Comparison of ENCODE assay signal across 22 cellular contexts in genomic region chrX:10447577-10448214, GRCh38.
A peak's percentile ranks its signal among the peaks of the same experiment; 100 is the strongest.
DNase-seq lines count a peak whose midpoint lies in the region; ATAC-seq, FAIRE-seq and TF ChIP-seq lines count a peak whose summit lies in the region.
"Had no signal": no experiment of that assay in that cellular context is flagged by ENCODE, and none has a peak within 500 bp of the region (broad histone marks: within the 10 kb centered on the region; RNA-seq: fewer than 3 reads in every experiment).

No MANE protein-coding gene starts in this region.

- H3K9me3 ChIP-seq in astrocyte (ENCODE audit: insufficient read depth, low read depth, low read length): no peaks in the 10 kb centered on the region
- H3K9me3 ChIP-seq: neutrophil, uterus had no signal

- no peak for ATAC-seq in GM21381 (IDR thresholded peaks at IDR 0.05; ENCODE audit: unreplicated experiment)
- no peak for ATAC-seq in HG02678 (IDR thresholded peaks at IDR 0.05; ENCODE audit: unreplicated experiment)
- ATAC-seq: GM23338; stimulated activated naive CD8-positive, alpha-beta T cell treated with anti-CD3 and anti-CD28 coated beads, Interleukin-15, Interleukin-2, amounts not matched to agents 100 U/mL and 50 U/mL, for 24 hours had no signal

- intact Hi-C loops in activated naive CD4-positive, alpha-beta T cell treated with anti-CD3 and anti-CD28 coated beads for 36 hours (cut with micrococcal nuclease): no loop called here

- H3K4me1 ChIP-seq in ACC112 (ENCODE audit: control insufficient read depth, insufficient read depth, low read length, unreplicated experiment): peaks cover 42% of the 10 kb centered on the region
- peaks cover 16% of the 10 kb centered on the region for H3K4me1 ChIP-seq in astrocyte (ENCODE audit: insufficient read depth, low read length)
- H3K4me1 ChIP-seq: uterus had no signal

- no peaks in the 10 kb centered on the region for H3K27me3 ChIP-seq in ACC112 (ENCODE audit: insufficient read depth, low read length)
- H3K27me3 ChIP-seq in astrocyte (ENCODE audit: insufficient read depth, low read length): no peaks in the 10 kb centered on the region
- H3K27me3 ChIP-seq: neutrophil, uterus had no signal

- H3K27ac Mint-ChIP-seq in astrocyte (ENCODE audit: unreplicated experiment): no peak overlapping the region
- no peak overlapping the region for H3K27ac Mint-ChIP-seq in activated naive CD4-positive, alpha-beta T cell treated with anti-CD3 and anti-CD28 coated beads for 36 hours
- H3K27ac Mint-ChIP-seq: activated B cell treated with CpG ODN at 0.5 μM for 24 hours, GM23338 had no signal

- H3K27ac ChIP-seq in ACC112 (ENCODE audit: low read depth, low read length): peak overlapping the region; percentile 85
- no peak overlapping the region for H3K27ac ChIP-seq in astrocyte (ENCODE audit: low read depth, low read length)
- H3K27ac ChIP-seq: KMS-11, neutrophil, uterus had no signal

- H3K4me2 ChIP-seq in astrocyte (ENCODE audit: low read length): no peak overlapping the region
- H3K4me2 ChIP-seq: GM23338, KMS-11 had no signal

- no peaks in the 10 kb centered on the region for H4K20me1 ChIP-seq in astrocyte (ENCODE audit: insufficient read depth, low read length)

- H3K27me3 Mint-ChIP-seq in astrocyte (ENCODE audit: low read depth, unreplicated experiment): no peaks in the 10 kb centered on the region
- no peaks in the 10 kb centered on the region for H3K27me3 Mint-ChIP-seq in activated naive CD4-positive, alpha-beta T cell treated with anti-CD3 and anti-CD28 coated beads for 36 hours (ENCODE audit: low read depth)
- H3K27me3 Mint-ChIP-seq: activated B cell treated with CpG ODN at 0.5 μM for 24 hours; central memory CD8-positive, alpha-beta T cell had no signal

- no peaks in the 10 kb centered on the region for H3K9me3 Mint-ChIP-seq in astrocyte (ENCODE audit: unreplicated experiment)
- no peaks in the 10 kb centered on the region for H3K9me3 Mint-ChIP-seq in activated naive CD4-positive, alpha-beta T cell treated with anti-CD3 and anti-CD28 coated beads for 36 hours
- H3K9me3 Mint-ChIP-seq: activated B cell treated with CpG ODN at 0.5 μM for 24 hours; central memory CD8-positive, alpha-beta T cell; GM23338 had no signal

- H2AFZ ChIP-seq in ACC112 (ENCODE audit: low read length, unreplicated experiment) (no peak overlapping the region), astrocyte (ENCODE audit: low read depth, low read length) (no peak overlapping the region)
- H2AFZ ChIP-seq: GM23338 had no signal

- H3K9ac ChIP-seq in astrocyte (ENCODE audit: low read length): no peak overlapping the region
- H3K9ac ChIP-seq: KMS-11 had no signal

- CTCF ChIA-PET in activated naive CD4-positive, alpha-beta T cell treated with anti-CD3 and anti-CD28 coated beads for 36 hours (lab: Charles Lee): no interaction called here

- no peak overlapping the region for H3K4me3 ChIP-seq in ACC112 (ENCODE audit: low read depth, low read length)
- no peak overlapping the region for H3K4me3 ChIP-seq in astrocyte (ENCODE audit: insufficient read depth, low read depth, low read length)
- H3K4me3 ChIP-seq: GM23338, uterus had no signal

- FAIRE-seq in astrocyte (lab: Jason Lieb, UNC) (peak; percentile 55), frontal cortex (lab: Jason Lieb, UNC) (no peak)
- FAIRE-seq: small intestine had no signal

- peaks cover 5% of the 10 kb centered on the region for H3K4me1 Mint-ChIP-seq in astrocyte (ENCODE audit: low read depth, unreplicated experiment)
- H3K4me1 Mint-ChIP-seq in activated naive CD4-positive, alpha-beta T cell treated with anti-CD3 and anti-CD28 coated beads for 36 hours (ENCODE audit: low read depth): no peaks in the 10 kb centered on the region
- H3K4me1 Mint-ChIP-seq: activated B cell treated with CpG ODN at 0.5 μM for 24 hours; central memory CD8-positive, alpha-beta T cell; GM23338 had no signal

- DNase-seq in HT-29 (ENCODE audit: low spot score): peak; percentile 3
- peak; percentile 61 for DNase-seq in astrocyte (ENCODE audit: low read depth)
- peak; percentile 5 for DNase-seq in fibroblast of the conjunctiva (ENCODE audit: low read depth)
- no peak for DNase-seq in frontal cortex (ENCODE audit: low spot score in 2 of 2)
- DNase-seq in activated naive CD4-positive, alpha-beta T cell treated with anti-CD3 and anti-CD28 coated beads for 36 hours: no peak
- DNase-seq: activated B cell treated with CpG ODN at 0.5 μM for 24 hours; activated naive CD4-positive, alpha-beta T cell treated with Interleukin-2 at 50 U/mL for 16 hours; COR-L47; erythroblast; mesendoderm; NCI-H510A treated with DMSO at 0.1 percent for 48 hours; small intestine; stimulated activated naive CD8-positive, alpha-beta T cell treated with anti-CD3 and anti-CD28 coated beads, Interleukin-15, Interleukin-2, amounts not matched to agents 100 U/mL and 50 U/mL, for 24 hours; T-helper 1 cell; uterus had no signal

- H3K79me2 ChIP-seq in ACC112 (ENCODE audit: control insufficient read depth, insufficient read depth, low read length, unreplicated experiment) (no peaks in the 10 kb centered on the region), astrocyte (ENCODE audit: insufficient read depth, low read length) (no peaks in the 10 kb centered on the region)

- H3K36me3 Mint-ChIP-seq in astrocyte (ENCODE audit: low read depth, unreplicated experiment): no peaks in the 10 kb centered on the region
- H3K36me3 Mint-ChIP-seq in activated naive CD4-positive, alpha-beta T cell treated with anti-CD3 and anti-CD28 coated beads for 36 hours (ENCODE audit: low read depth): no peaks in the 10 kb centered on the region

- H3K36me3 ChIP-seq in ACC112 (ENCODE audit: insufficient read depth, low read length) (peaks cover 20% of the 10 kb centered on the region), astrocyte (ENCODE audit: insufficient read depth, low read length) (no peaks in the 10 kb centered on the region)
- H3K36me3 ChIP-seq: neutrophil, uterus had no signal

- no peak for TF ChIP-seq CTCF in astrocyte (IDR thresholded peaks at IDR 0.05; ENCODE audit: insufficient read depth, low read depth, low read length)

- no peak overlapping the region for H3K4me3 Mint-ChIP-seq in astrocyte (ENCODE audit: unreplicated experiment)
- no peak overlapping the region for H3K4me3 Mint-ChIP-seq in activated naive CD4-positive, alpha-beta T cell treated with anti-CD3 and anti-CD28 coated beads for 36 hours
- H3K4me3 Mint-ChIP-seq: activated B cell treated with CpG ODN at 0.5 μM for 24 hours; central memory CD8-positive, alpha-beta T cell; GM23338 had no signal

Comparison
In these comparisons a context has a peak if more than half of its experiments do, and no peak if none do; other contexts are left out.
1. DNase-seq: peak in HT-29 (single experiment), astrocyte (single experiment) and fibroblast of the conjunctiva (single experiment); none in frontal cortex (0 of 2) and activated naive CD4-positive, alpha-beta T cell treated with anti-CD3 and anti-CD28 coated beads for 36 hours (single experiment).